Comparison of ENCODE assay signal across 1 cellular context in the genomic region with DNA sequence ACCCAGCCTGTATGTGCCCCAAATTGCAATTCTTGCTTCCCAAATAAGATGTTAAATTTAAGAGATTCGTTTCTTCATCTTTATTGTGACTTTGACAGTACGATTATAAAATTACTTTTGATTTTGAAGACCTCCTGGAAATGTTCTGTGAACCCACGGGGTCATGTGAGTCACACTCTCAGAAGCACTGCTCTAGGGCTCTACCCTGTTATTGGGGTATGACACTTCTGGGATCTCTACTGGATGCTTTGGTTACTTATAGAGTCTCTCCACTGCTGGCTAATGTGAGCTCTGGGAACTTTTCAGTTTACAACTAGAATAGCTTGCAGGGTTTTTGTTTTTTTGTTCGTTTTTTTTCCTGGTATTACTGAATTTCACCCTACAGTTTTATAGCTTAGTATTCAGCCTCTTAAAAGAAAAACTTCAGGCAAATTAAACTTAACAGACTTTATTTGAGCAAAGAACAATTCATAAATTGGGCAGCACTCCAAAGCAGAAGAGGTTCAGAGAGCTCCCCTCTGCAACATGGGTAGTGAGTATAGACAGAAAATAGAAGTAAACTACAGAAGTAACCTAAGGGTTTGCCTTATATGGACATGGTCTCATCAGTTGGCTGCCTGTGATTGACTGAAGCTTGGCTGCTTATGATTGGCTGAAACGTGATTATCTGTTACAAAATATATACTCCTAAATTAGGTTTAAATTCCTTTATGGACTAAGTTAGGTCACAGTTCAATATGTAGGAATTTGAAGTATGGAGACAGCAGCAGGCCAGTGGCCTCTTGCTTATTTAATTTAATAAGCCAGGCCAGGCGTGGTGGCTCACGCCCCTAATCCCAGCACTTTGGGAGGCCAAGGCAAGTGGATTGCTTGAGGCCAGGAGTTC.
TF ChIP-seq lines count a peak whose summit lies in the region.

No MANE protein-coding gene starts in this region.

TF ChIP-seq in H1, 55 proteins besides CTCF, POLR2A, EP300 and RAD21:
- TF ChIP-seq EGR1 (IDR thresholded peaks at IDR 0.05; ENCODE audit: borderline replicate concordance, low read depth, low read length) = no peak
- TF ChIP-seq FOSL1 (IDR thresholded peaks at IDR 0.05; ENCODE audit: insufficient read depth, low read depth, low read length) = no peak
- peak; percentile 66; the same call in 1 of the 2 replicates for TF ChIP-seq SRF (IDR thresholded peaks at IDR 0.05; ENCODE audit: low read depth, low read length)
- TF ChIP-seq, protein P1, sequence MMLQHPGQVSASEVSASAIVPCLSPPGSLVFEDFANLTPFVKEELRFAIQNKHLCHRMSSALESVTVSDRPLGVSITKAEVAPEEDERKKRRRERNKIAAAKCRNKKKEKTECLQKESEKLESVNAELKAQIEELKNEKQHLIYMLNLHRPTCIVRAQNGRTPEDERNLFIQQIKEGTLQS (IDR thresholded peaks at IDR 0.05; ENCODE audit: insufficient read depth, low read depth, low read length) = no peak
- no peak for TF ChIP-seq TAF7 (optimal IDR thresholded peaks at IDR 0.05; ENCODE audit: borderline replicate concordance, low read depth, low read length)
